In the genomic region with DNA sequence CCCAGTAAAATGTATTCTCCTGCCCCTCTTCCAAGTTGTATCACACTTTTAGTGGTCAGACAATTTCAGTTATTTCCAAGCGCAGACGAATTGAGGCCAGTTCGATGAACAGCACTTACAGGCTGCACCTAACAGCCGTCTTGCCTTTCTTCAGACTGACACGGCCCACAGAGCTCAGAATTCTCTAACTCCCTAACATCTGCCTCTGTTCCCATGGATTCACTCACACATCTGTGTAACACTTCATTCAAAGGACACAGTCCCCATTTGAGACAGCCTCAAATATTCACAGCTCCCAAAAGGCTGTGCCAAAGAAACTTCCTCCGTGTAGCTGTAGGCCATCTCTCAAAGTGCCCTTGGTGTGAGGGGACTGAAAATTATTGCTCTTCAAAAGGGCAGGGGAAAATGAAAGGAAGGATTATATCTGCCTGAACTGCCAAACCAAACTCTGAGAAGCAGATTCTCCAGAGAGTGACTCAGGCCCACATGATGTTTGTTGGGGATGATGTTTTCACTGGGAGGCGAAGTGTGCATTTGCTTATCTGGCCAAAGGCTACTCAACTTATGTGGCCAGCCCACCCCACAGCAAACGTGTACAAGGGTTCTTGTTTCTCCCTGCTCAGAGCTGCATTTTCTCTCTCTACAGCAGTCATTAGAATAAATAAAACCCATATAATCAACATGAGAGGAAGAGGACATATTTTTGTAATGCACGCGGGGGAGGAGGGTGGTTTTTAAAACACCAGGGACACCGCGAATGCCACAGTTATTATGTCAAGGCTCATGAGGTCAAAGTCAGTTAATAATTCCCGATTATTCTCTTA, we compare ENCODE assay signal across 1 cellular context.
TF ChIP-seq lines count a peak whose summit lies in the region.

No MANE protein-coding gene starts in this region.

TF ChIP-seq in K562, 482 proteins besides CTCF, POLR2A, EP300 and RAD21 (continued from another document and continues in another):
- TF ChIP-seq, protein P1, sequence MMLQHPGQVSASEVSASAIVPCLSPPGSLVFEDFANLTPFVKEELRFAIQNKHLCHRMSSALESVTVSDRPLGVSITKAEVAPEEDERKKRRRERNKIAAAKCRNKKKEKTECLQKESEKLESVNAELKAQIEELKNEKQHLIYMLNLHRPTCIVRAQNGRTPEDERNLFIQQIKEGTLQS (IDR thresholded peaks at IDR 0.05) = peak; percentile 83
- TF ChIP-seq, protein P1 (CRISPR knock-in tag; conservative IDR thresholded peaks at IDR 0.05) = no peak
- TF ChIP-seq FUS (optimal IDR thresholded peaks at IDR 0.05; ENCODE audit: low read depth, low read length) (no peak), TAL1 (IDR thresholded peaks at IDR 0.05) (no peak), ZSCAN29 (IDR thresholded peaks at IDR 0.05) (peak; percentile 82), SMAD4 (CRISPR knock-in tag; conservative IDR thresholded peaks at IDR 0.05) (peak; percentile 47; the same call in 1 of the 2 replicates), NFIX (CRISPR knock-in tag; IDR thresholded peaks at IDR 0.05; ENCODE audit: low read depth) (no peak), TFAM (CRISPR knock-in tag; conservative IDR thresholded peaks at IDR 0.05) (no peak), EHMT2 (IDR thresholded peaks at IDR 0.05) (peak; percentile 75; the same call in 1 of the 2 replicates), TRIM24 (IDR thresholded peaks at IDR 0.05) (no peak), ZNF197 (CRISPR knock-in tag; IDR thresholded peaks at IDR 0.05; ENCODE audit: low read depth) (peak; percentile 67; the same call in 1 of the 2 replicates), CBX5 (IDR thresholded peaks at IDR 0.05; ENCODE audit: borderline replicate concordance, low read depth) (no peak), ZNF584 (CRISPR knock-in tag; IDR thresholded peaks at IDR 0.05; ENCODE audit: low read depth) (0 out of 2 replicates have a peak, but pooled peaks have one; percentile 66), PML (IDR thresholded peaks at IDR 0.05; ENCODE audit: low read length) (no peak), BDP1 (IDR thresholded peaks at IDR 0.05; ENCODE audit: insufficient read depth, insufficient read length) (no peak), SAP30 (IDR thresholded peaks at IDR 0.05; ENCODE audit: borderline replicate concordance, insufficient read depth, low read depth, low read length, poor library complexity, severe bottlenecking) (no peak), PRMT5 (CRISPR knock-in tag; IDR thresholded peaks at IDR 0.05) (no peak), NR1H2 (CRISPR knock-in tag; IDR thresholded peaks at IDR 0.05) (no peak), ARID1B (IDR thresholded peaks at IDR 0.05) (peak; percentile 72), POLR2AphosphoS2 (IDR thresholded peaks at IDR 0.05; ENCODE audit: low read length) (no peak), ZNF174 (CRISPR knock-in tag; IDR thresholded peaks at IDR 0.05) (no peak), ZNF830 (CRISPR knock-in tag; IDR thresholded peaks at IDR 0.05) (no peak), ZNF589 (CRISPR knock-in tag; IDR thresholded peaks at IDR 0.05; ENCODE audit: low read depth) (peak; percentile 69), FOS (IDR thresholded peaks at IDR 0.05; ENCODE audit: extremely low read depth, insufficient read length) (peak; percentile 21), KDM1A (IDR thresholded peaks at IDR 0.05) (peak in 1 of 2 experiments; percentile 37; a peak in 1 of 4 replicates), ERF (CRISPR knock-in tag; IDR thresholded peaks at IDR 0.05) (no peak), FOXA3 (CRISPR knock-in tag; conservative IDR thresholded peaks at IDR 0.05 in 1 of 2, IDR thresholded peaks at IDR 0.05 in 1 of 2) (no peak), KHSRP (IDR thresholded peaks at IDR 0.05) (no peak), SETDB1 (IDR thresholded peaks at IDR 0.05; ENCODE audit: low read length) (no peak), CEBPB (tag; IDR thresholded peaks at IDR 0.05) (no peak), ZNF586 (CRISPR knock-in tag; conservative IDR thresholded peaks at IDR 0.05) (no peak), SMARCE1 (IDR thresholded peaks at IDR 0.05) (peak; percentile 63; the same call in 1 of the 2 replicates), SMARCC2 (IDR thresholded peaks at IDR 0.05; ENCODE audit: low read depth) (peak; percentile 28; the same call in 1 of the 2 replicates), CCAR2 (IDR thresholded peaks at IDR 0.05; ENCODE audit: low read depth, low read length) (no peak), NFXL1 (CRISPR knock-in tag; IDR thresholded peaks at IDR 0.05) (no peak), HOXB6 (CRISPR knock-in tag; IDR thresholded peaks at IDR 0.05; ENCODE audit: borderline replicate concordance) (no peak), FOXK1 (CRISPR knock-in tag; IDR thresholded peaks at IDR 0.05; ENCODE audit: borderline replicate concordance) (no peak), NFYB (IDR thresholded peaks at IDR 0.05; ENCODE audit: extremely low read depth, insufficient read length) (no peak), GTF2E2 (tag; IDR thresholded peaks at IDR 0.05) (no peak), GABPB1 (CRISPR knock-in tag; IDR thresholded peaks at IDR 0.05) (no peak), SREBF1 (IDR thresholded peaks at IDR 0.05; ENCODE audit: borderline replicate concordance, low read depth, low read length) (no peak), ZNF140 (CRISPR knock-in tag; IDR thresholded peaks at IDR 0.05) (no peak), RBM34 (IDR thresholded peaks at IDR 0.05; ENCODE audit: borderline replicate concordance, insufficient read depth, low read length) (no peak), SMARCA4 (IDR thresholded peaks at IDR 0.05) (peak; percentile 81; the same call in 1 of the 2 replicates), ZNF3 (CRISPR knock-in tag; IDR thresholded peaks at IDR 0.05) (no peak), ZNF143 (CRISPR knock-in tag; IDR thresholded peaks at IDR 0.05) (no peak), EWSR1 (IDR thresholded peaks at IDR 0.05; ENCODE audit: borderline replicate concordance, low read depth, partially characterized antibody) (no peak), POLR2H (tag; IDR thresholded peaks at IDR 0.05; ENCODE audit: low read depth) (no peak), NR2F6 (CRISPR knock-in tag; IDR thresholded peaks at IDR 0.05) (no peak), GATA2 (CRISPR knock-in tag; IDR thresholded peaks at IDR 0.05) (no peak), SAFB2 (IDR thresholded peaks at IDR 0.05; ENCODE audit: borderline replicate concordance, low read depth, low read length, severe bottlenecking) (no peak)
- TF ChIP-seq, protein P2, sequence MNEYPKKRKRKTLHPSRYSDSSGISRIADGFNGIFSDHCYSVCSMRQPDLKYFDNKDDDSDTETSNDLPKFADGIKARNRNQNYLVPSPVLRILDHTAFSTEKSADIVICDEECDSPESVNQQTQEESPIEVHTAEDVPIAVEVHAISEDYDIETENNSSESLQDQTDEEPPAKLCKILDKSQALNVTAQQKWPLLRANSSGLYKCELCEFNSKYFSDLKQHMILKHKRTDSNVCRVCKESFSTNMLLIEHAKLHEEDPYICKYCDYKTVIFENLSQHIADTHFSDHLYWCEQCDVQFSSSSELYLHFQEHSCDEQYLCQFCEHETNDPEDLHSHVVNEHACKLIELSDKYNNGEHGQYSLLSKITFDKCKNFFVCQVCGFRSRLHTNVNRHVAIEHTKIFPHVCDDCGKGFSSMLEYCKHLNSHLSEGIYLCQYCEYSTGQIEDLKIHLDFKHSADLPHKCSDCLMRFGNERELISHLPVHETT (CRISPR knock-in tag; conservative IDR thresholded peaks at IDR 0.05 in 1 of 2, IDR thresholded peaks at IDR 0.05 in 1 of 2) = 0 out of 4 replicates have a peak, but pooled peaks of 1 of the 2 experiments have one; percentile 51
- TF ChIP-seq, protein P3, sequence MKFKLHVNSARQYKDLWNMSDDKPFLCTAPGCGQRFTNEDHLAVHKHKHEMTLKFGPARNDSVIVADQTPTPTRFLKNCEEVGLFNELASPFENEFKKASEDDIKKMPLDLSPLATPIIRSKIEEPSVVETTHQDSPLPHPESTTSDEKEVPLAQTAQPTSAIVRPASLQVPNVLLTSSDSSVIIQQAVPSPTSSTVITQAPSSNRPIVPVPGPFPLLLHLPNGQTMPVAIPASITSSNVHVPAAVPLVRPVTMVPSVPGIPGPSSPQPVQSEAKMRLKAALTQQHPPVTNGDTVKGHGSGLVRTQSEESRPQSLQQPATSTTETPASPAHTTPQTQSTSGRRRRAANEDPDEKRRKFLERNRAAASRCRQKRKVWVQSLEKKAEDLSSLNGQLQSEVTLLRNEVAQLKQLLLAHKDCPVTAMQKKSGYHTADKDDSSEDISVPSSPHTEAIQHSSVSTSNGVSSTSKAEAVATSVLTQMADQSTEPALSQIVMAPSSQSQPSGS (CRISPR knock-in tag; IDR thresholded peaks at IDR 0.05) = no peak
- TF ChIP-seq, protein P4, sequence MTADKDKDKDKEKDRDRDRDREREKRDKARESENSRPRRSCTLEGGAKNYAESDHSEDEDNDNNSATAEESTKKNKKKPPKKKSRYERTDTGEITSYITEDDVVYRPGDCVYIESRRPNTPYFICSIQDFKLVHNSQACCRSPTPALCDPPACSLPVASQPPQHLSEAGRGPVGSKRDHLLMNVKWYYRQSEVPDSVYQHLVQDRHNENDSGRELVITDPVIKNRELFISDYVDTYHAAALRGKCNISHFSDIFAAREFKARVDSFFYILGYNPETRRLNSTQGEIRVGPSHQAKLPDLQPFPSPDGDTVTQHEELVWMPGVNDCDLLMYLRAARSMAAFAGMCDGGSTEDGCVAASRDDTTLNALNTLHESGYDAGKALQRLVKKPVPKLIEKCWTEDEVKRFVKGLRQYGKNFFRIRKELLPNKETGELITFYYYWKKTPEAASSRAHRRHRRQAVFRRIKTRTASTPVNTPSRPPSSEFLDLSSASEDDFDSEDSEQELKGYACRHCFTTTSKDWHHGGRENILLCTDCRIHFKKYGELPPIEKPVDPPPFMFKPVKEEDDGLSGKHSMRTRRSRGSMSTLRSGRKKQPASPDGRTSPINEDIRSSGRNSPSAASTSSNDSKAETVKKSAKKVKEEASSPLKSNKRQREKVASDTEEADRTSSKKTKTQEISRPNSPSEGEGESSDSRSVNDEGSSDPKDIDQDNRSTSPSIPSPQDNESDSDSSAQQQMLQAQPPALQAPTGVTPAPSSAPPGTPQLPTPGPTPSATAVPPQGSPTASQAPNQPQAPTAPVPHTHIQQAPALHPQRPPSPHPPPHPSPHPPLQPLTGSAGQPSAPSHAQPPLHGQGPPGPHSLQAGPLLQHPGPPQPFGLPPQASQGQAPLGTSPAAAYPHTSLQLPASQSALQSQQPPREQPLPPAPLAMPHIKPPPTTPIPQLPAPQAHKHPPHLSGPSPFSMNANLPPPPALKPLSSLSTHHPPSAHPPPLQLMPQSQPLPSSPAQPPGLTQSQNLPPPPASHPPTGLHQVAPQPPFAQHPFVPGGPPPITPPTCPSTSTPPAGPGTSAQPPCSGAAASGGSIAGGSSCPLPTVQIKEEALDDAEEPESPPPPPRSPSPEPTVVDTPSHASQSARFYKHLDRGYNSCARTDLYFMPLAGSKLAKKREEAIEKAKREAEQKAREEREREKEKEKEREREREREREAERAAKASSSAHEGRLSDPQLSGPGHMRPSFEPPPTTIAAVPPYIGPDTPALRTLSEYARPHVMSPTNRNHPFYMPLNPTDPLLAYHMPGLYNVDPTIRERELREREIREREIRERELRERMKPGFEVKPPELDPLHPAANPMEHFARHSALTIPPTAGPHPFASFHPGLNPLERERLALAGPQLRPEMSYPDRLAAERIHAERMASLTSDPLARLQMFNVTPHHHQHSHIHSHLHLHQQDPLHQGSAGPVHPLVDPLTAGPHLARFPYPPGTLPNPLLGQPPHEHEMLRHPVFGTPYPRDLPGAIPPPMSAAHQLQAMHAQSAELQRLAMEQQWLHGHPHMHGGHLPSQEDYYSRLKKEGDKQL (CRISPR knock-in tag; IDR thresholded peaks at IDR 0.05; ENCODE audit: borderline replicate concordance) = no peak
- TF ChIP-seq, protein P5, sequence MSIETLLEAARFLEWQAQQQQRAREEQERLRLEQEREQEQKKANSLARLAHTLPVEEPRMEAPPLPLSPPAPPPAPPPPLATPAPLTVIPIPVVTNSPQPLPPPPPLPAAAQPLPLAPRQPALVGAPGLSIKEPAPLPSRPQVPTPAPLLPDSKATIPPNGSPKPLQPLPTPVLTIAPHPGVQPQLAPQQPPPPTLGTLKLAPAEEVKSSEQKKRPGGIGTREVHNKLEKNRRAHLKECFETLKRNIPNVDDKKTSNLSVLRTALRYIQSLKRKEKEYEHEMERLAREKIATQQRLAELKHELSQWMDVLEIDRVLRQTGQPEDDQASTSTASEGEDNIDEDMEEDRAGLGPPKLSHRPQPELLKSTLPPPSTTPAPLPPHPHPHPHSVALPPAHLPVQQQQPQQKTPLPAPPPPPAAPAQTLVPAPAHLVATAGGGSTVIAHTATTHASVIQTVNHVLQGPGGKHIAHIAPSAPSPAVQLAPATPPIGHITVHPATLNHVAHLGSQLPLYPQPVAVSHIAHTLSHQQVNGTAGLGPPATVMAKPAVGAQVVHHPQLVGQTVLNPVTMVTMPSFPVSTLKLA (conservative IDR thresholded peaks at IDR 0.05) = peak in 1 of 2 experiments; percentile 63; a peak in 2 of 4 replicates
- TF ChIP-seq, protein P6, sequence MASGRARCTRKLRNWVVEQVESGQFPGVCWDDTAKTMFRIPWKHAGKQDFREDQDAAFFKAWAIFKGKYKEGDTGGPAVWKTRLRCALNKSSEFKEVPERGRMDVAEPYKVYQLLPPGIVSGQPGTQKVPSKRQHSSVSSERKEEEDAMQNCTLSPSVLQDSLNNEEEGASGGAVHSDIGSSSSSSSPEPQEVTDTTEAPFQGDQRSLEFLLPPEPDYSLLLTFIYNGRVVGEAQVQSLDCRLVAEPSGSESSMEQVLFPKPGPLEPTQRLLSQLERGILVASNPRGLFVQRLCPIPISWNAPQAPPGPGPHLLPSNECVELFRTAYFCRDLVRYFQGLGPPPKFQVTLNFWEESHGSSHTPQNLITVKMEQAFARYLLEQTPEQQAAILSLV (tag; IDR thresholded peaks at IDR 0.05) = no peak
- TF ChIP-seq, protein P7, sequence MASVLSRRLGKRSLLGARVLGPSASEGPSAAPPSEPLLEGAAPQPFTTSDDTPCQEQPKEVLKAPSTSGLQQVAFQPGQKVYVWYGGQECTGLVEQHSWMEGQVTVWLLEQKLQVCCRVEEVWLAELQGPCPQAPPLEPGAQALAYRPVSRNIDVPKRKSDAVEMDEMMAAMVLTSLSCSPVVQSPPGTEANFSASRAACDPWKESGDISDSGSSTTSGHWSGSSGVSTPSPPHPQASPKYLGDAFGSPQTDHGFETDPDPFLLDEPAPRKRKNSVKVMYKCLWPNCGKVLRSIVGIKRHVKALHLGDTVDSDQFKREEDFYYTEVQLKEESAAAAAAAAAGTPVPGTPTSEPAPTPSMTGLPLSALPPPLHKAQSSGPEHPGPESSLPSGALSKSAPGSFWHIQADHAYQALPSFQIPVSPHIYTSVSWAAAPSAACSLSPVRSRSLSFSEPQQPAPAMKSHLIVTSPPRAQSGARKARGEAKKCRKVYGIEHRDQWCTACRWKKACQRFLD (CRISPR knock-in tag; IDR thresholded peaks at IDR 0.05) = peak; percentile 80
